2 cellular contexts compared by ENCODE assay signal in genomic region chr3:107106316-107106715, GRCh38.
A peak's percentile ranks its signal among the peaks of the same experiment; 100 is the strongest.
TF ChIP-seq lines count a peak whose summit lies in the region.

No MANE protein-coding gene starts in this region.

TF ChIP-seq in A549, 52 proteins besides CTCF, POLR2A, EP300 and RAD21:
- TF ChIP-seq FOSL2 (IDR thresholded peaks at IDR 0.05) (peak; percentile 27; the same call in 1 of the 2 replicates), FOSL2 (CRISPR knock-in tag; IDR thresholded peaks at IDR 0.05) (peak; percentile 20; the same call in 1 of the 2 replicates), CHD2 (IDR thresholded peaks at IDR 0.05; ENCODE audit: low read length, partially characterized antibody) (no peak)

TF ChIP-seq in IMR-90, 13 proteins besides CTCF, POLR2A, EP300 and RAD21:
- TF ChIP-seq BHLHE40 (IDR thresholded peaks at IDR 0.05; ENCODE audit: low read depth, low read length) (no peak), RFX5 (IDR thresholded peaks at IDR 0.05; ENCODE audit: low read depth, low read length) (no peak), SMC3 (IDR thresholded peaks at IDR 0.05; ENCODE audit: low read depth, low read length) (no peak), FOS (IDR thresholded peaks at IDR 0.05; ENCODE audit: low read depth, low read length) (no peak)
